Comparison of ENCODE assay signal across 1 cellular context in the genomic region with DNA sequence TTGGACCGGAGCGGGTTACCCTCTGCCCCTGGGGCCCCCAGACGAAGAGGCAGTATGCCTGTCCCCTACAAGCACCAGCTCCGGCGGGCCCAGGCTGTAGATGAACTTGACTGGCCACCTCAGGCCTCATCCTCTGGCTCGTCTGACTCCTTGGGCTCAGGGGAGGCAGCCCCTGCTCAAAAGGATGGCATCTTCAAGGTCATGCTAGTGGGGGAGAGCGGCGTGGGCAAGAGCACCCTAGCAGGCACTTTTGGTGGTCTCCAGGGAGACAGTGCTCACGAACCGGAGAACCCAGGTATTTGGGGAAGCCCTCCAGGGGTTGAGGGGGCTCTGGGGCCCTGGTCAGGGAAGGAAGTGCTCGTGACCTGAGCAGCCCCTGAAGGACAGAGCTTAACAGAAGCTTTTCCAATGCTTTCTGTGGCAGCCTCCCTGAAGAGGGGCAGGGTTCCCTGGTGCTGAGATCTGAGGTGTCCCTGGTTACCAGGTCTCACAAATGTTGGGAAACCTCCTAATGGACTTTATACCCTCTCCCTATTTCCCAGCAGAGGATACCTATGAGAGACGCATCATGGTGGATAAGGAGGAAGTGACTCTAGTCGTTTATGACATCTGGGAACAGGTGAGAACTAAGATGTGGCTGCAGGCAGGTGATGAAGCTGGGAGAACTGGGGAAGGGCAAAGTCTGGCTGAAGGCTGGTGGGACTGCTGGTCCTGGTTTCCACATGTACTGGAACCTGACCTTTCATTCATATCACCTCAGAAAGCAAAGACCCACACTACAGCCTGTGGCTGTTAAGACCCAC.
TF ChIP-seq lines count a peak whose summit lies in the region.

No MANE protein-coding gene starts in this region.

TF ChIP-seq in HepG2, 621 proteins besides CTCF, POLR2A, EP300 and RAD21:
- TF ChIP-seq ZNF883 (CRISPR knock-in tag; IDR thresholded peaks at IDR 0.05; ENCODE audit: not compliant biosample characterization) (no peak), ZNF777 (CRISPR knock-in tag; IDR thresholded peaks at IDR 0.05) (no peak), ZNF275 (CRISPR knock-in tag; IDR thresholded peaks at IDR 0.05; ENCODE audit: borderline replicate concordance) (no peak), ZBTB37 (CRISPR knock-in tag; IDR thresholded peaks at IDR 0.05) (0 out of 2 replicates have a peak, but pooled peaks have one; percentile 27), HNF1B (CRISPR knock-in tag; IDR thresholded peaks at IDR 0.05) (0 out of 2 replicates have a peak, but pooled peaks have one; percentile 2), EED (CRISPR knock-in tag; IDR thresholded peaks at IDR 0.05) (0 out of 2 replicates have a peak, but pooled peaks have one; percentile 60), MAFK (conservative IDR thresholded peaks at IDR 0.05 in 1 of 2, IDR thresholded peaks at IDR 0.05 in 1 of 2; ENCODE audit: low read length in 2 of 2) (no peak), HOXD1 (CRISPR knock-in tag; IDR thresholded peaks at IDR 0.05) (no peak), ZUFSP (CRISPR knock-in tag; IDR thresholded peaks at IDR 0.05; ENCODE audit: borderline replicate concordance) (no peak), ARID2 (CRISPR knock-in tag; IDR thresholded peaks at IDR 0.05; ENCODE audit: borderline replicate concordance) (no peak), CEBPG (CRISPR knock-in tag; IDR thresholded peaks at IDR 0.05) (no peak), HMG20A (CRISPR knock-in tag; IDR thresholded peaks at IDR 0.05; ENCODE audit: borderline replicate concordance) (no peak), MATR3 (CRISPR knock-in tag; IDR thresholded peaks at IDR 0.05) (0 out of 2 replicates have a peak, but pooled peaks have one; percentile 30), PITX1 (CRISPR knock-in tag; IDR thresholded peaks at IDR 0.05) (no peak), ZNF709 (CRISPR knock-in tag; IDR thresholded peaks at IDR 0.05) (no peak), DMAP1 (CRISPR knock-in tag; IDR thresholded peaks at IDR 0.05) (no peak), ZNF720 (CRISPR knock-in tag; IDR thresholded peaks at IDR 0.05) (no peak), TARDBP (CRISPR knock-in tag; IDR thresholded peaks at IDR 0.05) (no peak), ZNF850 (CRISPR knock-in tag; conservative IDR thresholded peaks at IDR 0.05) (no peak), SKI (IDR thresholded peaks at IDR 0.05; ENCODE audit: partially characterized antibody) (no peak), SIX4 (CRISPR knock-in tag; IDR thresholded peaks at IDR 0.05) (no peak), REL (CRISPR knock-in tag; conservative IDR thresholded peaks at IDR 0.05) (no peak), MTA1 (CRISPR knock-in tag; IDR thresholded peaks at IDR 0.05; ENCODE audit: borderline replicate concordance) (0 out of 2 replicates have a peak, but pooled peaks have one; percentile 36), KAT2B (IDR thresholded peaks at IDR 0.05; ENCODE audit: borderline replicate concordance, low read depth, low read length) (no peak), NR2F2 (IDR thresholded peaks at IDR 0.05; ENCODE audit: borderline replicate concordance, low read depth) (no peak), SRF (IDR thresholded peaks at IDR 0.05; ENCODE audit: low read depth, low read length) (no peak), HNF4A (CRISPR knock-in tag; IDR thresholded peaks at IDR 0.05) (0 out of 2 replicates have a peak, but pooled peaks have one; percentile 11), ARNTL (CRISPR knock-in tag; IDR thresholded peaks at IDR 0.05) (no peak), ZNF891 (CRISPR knock-in tag; IDR thresholded peaks at IDR 0.05) (no peak), MBNL3 (CRISPR knock-in tag; conservative IDR thresholded peaks at IDR 0.05) (no peak), ZNF331 (CRISPR knock-in tag; IDR thresholded peaks at IDR 0.05) (no peak), ZNF234 (CRISPR knock-in tag; conservative IDR thresholded peaks at IDR 0.05) (no peak), ZNF296 (CRISPR knock-in tag; conservative IDR thresholded peaks at IDR 0.05) (no peak), ZNF775 (CRISPR knock-in tag; IDR thresholded peaks at IDR 0.05; ENCODE audit: borderline replicate concordance) (0 out of 2 replicates have a peak, but pooled peaks have one; percentile 15), MAZ (IDR thresholded peaks at IDR 0.05; ENCODE audit: borderline replicate concordance, low read depth, low read length) (no peak), MAZ (CRISPR knock-in tag; IDR thresholded peaks at IDR 0.05; ENCODE audit: low read depth) (0 out of 2 replicates have a peak, but pooled peaks have one; percentile 41), MLLT10 (CRISPR knock-in tag; IDR thresholded peaks at IDR 0.05) (no peak), CREM (IDR thresholded peaks at IDR 0.05) (no peak), CREM (CRISPR knock-in tag; IDR thresholded peaks at IDR 0.05) (0 out of 2 replicates have a peak, but pooled peaks have one; percentile 26), ZNF224 (CRISPR knock-in tag; IDR thresholded peaks at IDR 0.05) (no peak)
- TF ChIP-seq, protein P1, sequence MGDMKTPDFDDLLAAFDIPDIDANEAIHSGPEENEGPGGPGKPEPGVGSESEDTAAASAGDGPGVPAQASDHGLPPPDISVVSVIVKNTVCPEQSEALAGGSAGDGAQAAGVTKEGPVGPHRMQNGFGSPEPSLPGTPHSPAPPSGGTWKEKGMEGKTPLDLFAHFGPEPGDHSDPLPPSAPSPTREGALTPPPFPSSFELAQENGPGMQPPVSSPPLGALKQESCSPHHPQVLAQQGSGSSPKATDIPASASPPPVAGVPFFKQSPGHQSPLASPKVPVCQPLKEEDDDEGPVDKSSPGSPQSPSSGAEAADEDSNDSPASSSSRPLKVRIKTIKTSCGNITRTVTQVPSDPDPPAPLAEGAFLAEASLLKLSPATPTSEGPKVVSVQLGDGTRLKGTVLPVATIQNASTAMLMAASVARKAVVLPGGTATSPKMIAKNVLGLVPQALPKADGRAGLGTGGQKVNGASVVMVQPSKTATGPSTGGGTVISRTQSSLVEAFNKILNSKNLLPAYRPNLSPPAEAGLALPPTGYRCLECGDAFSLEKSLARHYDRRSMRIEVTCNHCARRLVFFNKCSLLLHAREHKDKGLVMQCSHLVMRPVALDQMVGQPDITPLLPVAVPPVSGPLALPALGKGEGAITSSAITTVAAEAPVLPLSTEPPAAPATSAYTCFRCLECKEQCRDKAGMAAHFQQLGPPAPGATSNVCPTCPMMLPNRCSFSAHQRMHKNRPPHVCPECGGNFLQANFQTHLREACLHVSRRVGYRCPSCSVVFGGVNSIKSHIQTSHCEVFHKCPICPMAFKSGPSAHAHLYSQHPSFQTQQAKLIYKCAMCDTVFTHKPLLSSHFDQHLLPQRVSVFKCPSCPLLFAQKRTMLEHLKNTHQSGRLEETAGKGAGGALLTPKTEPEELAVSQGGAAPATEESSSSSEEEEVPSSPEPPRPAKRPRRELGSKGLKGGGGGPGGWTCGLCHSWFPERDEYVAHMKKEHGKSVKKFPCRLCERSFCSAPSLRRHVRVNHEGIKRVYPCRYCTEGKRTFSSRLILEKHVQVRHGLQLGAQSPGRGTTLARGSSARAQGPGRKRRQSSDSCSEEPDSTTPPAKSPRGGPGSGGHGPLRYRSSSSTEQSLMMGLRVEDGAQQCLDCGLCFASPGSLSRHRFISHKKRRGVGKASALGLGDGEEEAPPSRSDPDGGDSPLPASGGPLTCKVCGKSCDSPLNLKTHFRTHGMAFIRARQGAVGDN (CRISPR knock-in tag; IDR thresholded peaks at IDR 0.05): peak; percentile 19; the same call in 1 of the 2 replicates
- TF ChIP-seq, protein P2, sequence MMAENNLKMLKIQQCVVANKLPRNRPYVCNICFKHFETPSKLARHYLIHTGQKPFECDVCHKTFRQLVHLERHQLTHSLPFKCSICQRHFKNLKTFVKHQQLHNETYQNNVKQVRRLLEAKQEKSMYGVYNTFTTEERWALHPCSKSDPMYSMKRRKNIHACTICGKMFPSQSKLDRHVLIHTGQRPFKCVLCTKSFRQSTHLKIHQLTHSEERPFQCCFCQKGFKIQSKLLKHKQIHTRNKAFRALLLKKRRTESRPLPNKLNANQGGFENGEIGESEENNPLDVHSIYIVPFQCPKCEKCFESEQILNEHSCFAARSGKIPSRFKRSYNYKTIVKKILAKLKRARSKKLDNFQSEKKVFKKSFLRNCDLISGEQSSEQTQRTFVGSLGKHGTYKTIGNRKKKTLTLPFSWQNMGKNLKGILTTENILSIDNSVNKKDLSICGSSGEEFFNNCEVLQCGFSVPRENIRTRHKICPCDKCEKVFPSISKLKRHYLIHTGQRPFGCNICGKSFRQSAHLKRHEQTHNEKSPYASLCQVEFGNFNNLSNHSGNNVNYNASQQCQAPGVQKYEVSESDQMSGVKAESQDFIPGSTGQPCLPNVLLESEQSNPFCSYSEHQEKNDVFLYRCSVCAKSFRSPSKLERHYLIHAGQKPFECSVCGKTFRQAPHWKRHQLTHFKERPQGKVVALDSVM (CRISPR knock-in tag; IDR thresholded peaks at IDR 0.05): no peak
- TF ChIP-seq, protein P3, sequence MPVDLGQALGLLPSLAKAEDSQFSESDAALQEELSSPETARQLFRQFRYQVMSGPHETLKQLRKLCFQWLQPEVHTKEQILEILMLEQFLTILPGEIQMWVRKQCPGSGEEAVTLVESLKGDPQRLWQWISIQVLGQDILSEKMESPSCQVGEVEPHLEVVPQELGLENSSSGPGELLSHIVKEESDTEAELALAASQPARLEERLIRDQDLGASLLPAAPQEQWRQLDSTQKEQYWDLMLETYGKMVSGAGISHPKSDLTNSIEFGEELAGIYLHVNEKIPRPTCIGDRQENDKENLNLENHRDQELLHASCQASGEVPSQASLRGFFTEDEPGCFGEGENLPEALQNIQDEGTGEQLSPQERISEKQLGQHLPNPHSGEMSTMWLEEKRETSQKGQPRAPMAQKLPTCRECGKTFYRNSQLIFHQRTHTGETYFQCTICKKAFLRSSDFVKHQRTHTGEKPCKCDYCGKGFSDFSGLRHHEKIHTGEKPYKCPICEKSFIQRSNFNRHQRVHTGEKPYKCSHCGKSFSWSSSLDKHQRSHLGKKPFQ (CRISPR knock-in tag; IDR thresholded peaks at IDR 0.05; ENCODE audit: insufficient replicate concordance): no peak
TF ChIP-seq in HepG2: peak in this region for 10.
